Comparison of ENCODE assay signal across 1 cellular context in genomic region chr3:15647629-15648167, GRCh38.
TF ChIP-seq lines count a peak whose summit lies in the region.

No MANE protein-coding gene starts in this region.

TF ChIP-seq in GM12878, 131 proteins besides CTCF, POLR2A, EP300 and RAD21 (continued from another document and continues in another):
- TF ChIP-seq ZBTB4 (CRISPR knock-in tag; IDR thresholded peaks at IDR 0.05) (no peak), RELA (IDR thresholded peaks at IDR 0.05; ENCODE audit: borderline replicate concordance, partially characterized antibody) (no peak), ESRRA (IDR thresholded peaks at IDR 0.05; ENCODE audit: low read length) (no peak), POU2F2 (IDR thresholded peaks at IDR 0.05; ENCODE audit: borderline replicate concordance, low read depth, low read length) (peak; percentile 86), RAD51 (IDR thresholded peaks at IDR 0.05) (peak; percentile 41; the same call in 1 of the 2 replicates), ASH2L (IDR thresholded peaks at IDR 0.05; ENCODE audit: borderline replicate concordance, low read depth) (peak; percentile 78; the same call in 1 of the 2 replicates), WRNIP1 (IDR thresholded peaks at IDR 0.05; ENCODE audit: borderline replicate concordance, low read depth, low read length) (no peak), HDAC6 (IDR thresholded peaks at IDR 0.05; ENCODE audit: unreplicated experiment) (no peak), STAT1 (conservative IDR thresholded peaks at IDR 0.05) (no peak), GABPA (IDR thresholded peaks at IDR 0.05; ENCODE audit: low read depth) (peak; percentile 55), HDAC2 (IDR thresholded peaks at IDR 0.05) (no peak), NR2C1 (IDR thresholded peaks at IDR 0.05) (no peak), NKRF (conservative IDR thresholded peaks at IDR 0.05) (peak; percentile 43; the same call in 1 of the 2 replicates), TCF7 (IDR thresholded peaks at IDR 0.05; ENCODE audit: borderline replicate concordance) (peak; percentile 75; the same call in 1 of the 2 replicates), POLR2AphosphoS2 (IDR thresholded peaks at IDR 0.05; ENCODE audit: low read depth, low read length) (no peak), BMI1 (IDR thresholded peaks at IDR 0.05; ENCODE audit: borderline replicate concordance) (peak; percentile 76; the same call in 1 of the 2 replicates), CEBPB (IDR thresholded peaks at IDR 0.05; ENCODE audit: borderline replicate concordance in 1 of 2, low read depth in 2 of 2, low read length in 2 of 2) (peak in 1 of 2 experiments; percentile 85; a peak in 2 of 4 replicates), CHD4 (IDR thresholded peaks at IDR 0.05) (0 out of 2 replicates have a peak, but pooled peaks have one; percentile 52), YY1 (IDR thresholded peaks at IDR 0.05; ENCODE audit: low read depth, low read length) (peak; percentile 43), PBX3 (IDR thresholded peaks at IDR 0.05; ENCODE audit: insufficient replicate concordance, low read depth, low read length) (no peak), SUPT20H (IDR thresholded peaks at IDR 0.05; ENCODE audit: borderline replicate concordance, control insufficient read depth, low read depth, low read length) (no peak), ZNF384 (IDR thresholded peaks at IDR 0.05; ENCODE audit: borderline replicate concordance, low read depth, low read length) (no peak), SKIL (IDR thresholded peaks at IDR 0.05; ENCODE audit: low read depth, poor library complexity, severe bottlenecking) (peak; percentile 93), KLF5 (IDR thresholded peaks at IDR 0.05; ENCODE audit: partially characterized antibody) (no peak), ZNF217 (IDR thresholded peaks at IDR 0.05) (peak; percentile 91), ZSCAN29 (IDR thresholded peaks at IDR 0.05) (peak; percentile 69; the same call in 1 of the 2 replicates), EGR1 (IDR thresholded peaks at IDR 0.05; ENCODE audit: borderline replicate concordance in 1 of 2, low read depth in 2 of 2, low read length in 2 of 2) (0 out of 3 replicates have a peak, but pooled peaks of 1 of the 2 experiments have one; percentile 51), NFIC (IDR thresholded peaks at IDR 0.05; ENCODE audit: low read depth, low read length) (peak; percentile 99), BCL11A (IDR thresholded peaks at IDR 0.05; ENCODE audit: low read depth, low read length) (peak; percentile 93), USF1 (IDR thresholded peaks at IDR 0.05; ENCODE audit: borderline replicate concordance, extremely low read length, insufficient read depth, low read depth, low read length) (no peak), BACH1 (IDR thresholded peaks at IDR 0.05; ENCODE audit: borderline replicate concordance) (peak; percentile 90), E4F1 (IDR thresholded peaks at IDR 0.05; ENCODE audit: borderline replicate concordance, partially characterized antibody) (no peak), MEF2A (IDR thresholded peaks at IDR 0.05; ENCODE audit: insufficient read depth, low read depth, low read length) (peak; percentile 90), SMC3 (IDR thresholded peaks at IDR 0.05; ENCODE audit: borderline replicate concordance, low read length) (0 out of 2 replicates have a peak, but pooled peaks have one; percentile 17), TCF3 (IDR thresholded peaks at IDR 0.05; ENCODE audit: borderline replicate concordance, insufficient read depth, low read depth, low read length) (peak; percentile 99), TARDBP (IDR thresholded peaks at IDR 0.05; ENCODE audit: borderline replicate concordance) (0 out of 2 replicates have a peak, but pooled peaks have one; percentile 23), CHD2 (IDR thresholded peaks at IDR 0.05; ENCODE audit: borderline replicate concordance, low read depth, low read length) (peak; percentile 72; the same call in 1 of the 2 replicates), PML (IDR thresholded peaks at IDR 0.05; ENCODE audit: low read length) (peak; percentile 84; the same call in 1 of the 2 replicates), MTA2 (IDR thresholded peaks at IDR 0.05; ENCODE audit: low read depth) (peak; percentile 94), FOXM1 (IDR thresholded peaks at IDR 0.05; ENCODE audit: low read depth, low read length) (peak; percentile 97), EZH2 (IDR thresholded peaks at IDR 0.05; ENCODE audit: borderline replicate concordance, control insufficient read depth, low read depth, low read length) (0 out of 2 replicates have a peak, but pooled peaks have one; percentile 75), PAX5 (IDR thresholded peaks at IDR 0.05; ENCODE audit: borderline replicate concordance, low read depth, low read length) (peak; percentile 96), REST (IDR thresholded peaks at IDR 0.05; ENCODE audit: low read depth, low read length) (no peak), MTA3 (IDR thresholded peaks at IDR 0.05; ENCODE audit: borderline replicate concordance, low read length) (peak; percentile 99), SP1 (IDR thresholded peaks at IDR 0.05; ENCODE audit: low read depth, low read length) (peak; percentile 74), CBFB (IDR thresholded peaks at IDR 0.05; ENCODE audit: low read depth) (peak; percentile 98), SMAD1 (IDR thresholded peaks at IDR 0.05; ENCODE audit: low read depth, partially characterized antibody) (no peak), CREM (IDR thresholded peaks at IDR 0.05; ENCODE audit: low read depth) (peak; percentile 92), SPI1 (IDR thresholded peaks at IDR 0.05; ENCODE audit: borderline replicate concordance, insufficient read depth, low read depth, low read length) (peak; percentile 97), RCOR1 (conservative IDR thresholded peaks at IDR 0.05; ENCODE audit: low read depth, low read length) (no peak), CREB1 (IDR thresholded peaks at IDR 0.05; ENCODE audit: low read depth) (peak; percentile 58; the same call in 1 of the 2 replicates), TAF1 (IDR thresholded peaks at IDR 0.05; ENCODE audit: borderline replicate concordance, low read depth, low read length) (peak; percentile 39; the same call in 1 of the 2 replicates)
